In genomic region chr14:104752338-104752734, GRCh38 we compare ENCODE assay signal across 1 cellular context.
TF ChIP-seq lines count a peak whose summit lies in the region.

No MANE protein-coding gene starts in this region.

TF ChIP-seq in K562, 482 proteins besides CTCF, POLR2A, EP300 and RAD21 (continued from another document and continues in another):
- TF ChIP-seq ZFP30 (CRISPR knock-in tag; IDR thresholded peaks at IDR 0.05; ENCODE audit: borderline replicate concordance) = no peak
- no peak for TF ChIP-seq CAMTA2 (CRISPR knock-in tag; conservative IDR thresholded peaks at IDR 0.05)
- TF ChIP-seq JUN (IDR thresholded peaks at IDR 0.05; ENCODE audit: borderline replicate concordance, low read depth, low read length) = no peak
- TF ChIP-seq JUN (CRISPR knock-in tag; IDR thresholded peaks at IDR 0.05; ENCODE audit: borderline replicate concordance) = no peak
- no peak for TF ChIP-seq ZNF143 (CRISPR knock-in tag; IDR thresholded peaks at IDR 0.05)
- no peak for TF ChIP-seq TARDBP (IDR thresholded peaks at IDR 0.05)
- TF ChIP-seq, protein P1, sequence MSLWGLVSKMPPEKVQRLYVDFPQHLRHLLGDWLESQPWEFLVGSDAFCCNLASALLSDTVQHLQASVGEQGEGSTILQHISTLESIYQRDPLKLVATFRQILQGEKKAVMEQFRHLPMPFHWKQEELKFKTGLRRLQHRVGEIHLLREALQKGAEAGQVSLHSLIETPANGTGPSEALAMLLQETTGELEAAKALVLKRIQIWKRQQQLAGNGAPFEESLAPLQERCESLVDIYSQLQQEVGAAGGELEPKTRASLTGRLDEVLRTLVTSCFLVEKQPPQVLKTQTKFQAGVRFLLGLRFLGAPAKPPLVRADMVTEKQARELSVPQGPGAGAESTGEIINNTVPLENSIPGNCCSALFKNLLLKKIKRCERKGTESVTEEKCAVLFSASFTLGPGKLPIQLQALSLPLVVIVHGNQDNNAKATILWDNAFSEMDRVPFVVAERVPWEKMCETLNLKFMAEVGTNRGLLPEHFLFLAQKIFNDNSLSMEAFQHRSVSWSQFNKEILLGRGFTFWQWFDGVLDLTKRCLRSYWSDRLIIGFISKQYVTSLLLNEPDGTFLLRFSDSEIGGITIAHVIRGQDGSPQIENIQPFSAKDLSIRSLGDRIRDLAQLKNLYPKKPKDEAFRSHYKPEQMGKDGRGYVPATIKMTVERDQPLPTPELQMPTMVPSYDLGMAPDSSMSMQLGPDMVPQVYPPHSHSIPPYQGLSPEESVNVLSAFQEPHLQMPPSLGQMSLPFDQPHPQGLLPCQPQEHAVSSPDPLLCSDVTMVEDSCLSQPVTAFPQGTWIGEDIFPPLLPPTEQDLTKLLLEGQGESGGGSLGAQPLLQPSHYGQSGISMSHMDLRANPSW (CRISPR knock-in tag; IDR thresholded peaks at IDR 0.05) = no peak
- TF ChIP-seq, protein P2, sequence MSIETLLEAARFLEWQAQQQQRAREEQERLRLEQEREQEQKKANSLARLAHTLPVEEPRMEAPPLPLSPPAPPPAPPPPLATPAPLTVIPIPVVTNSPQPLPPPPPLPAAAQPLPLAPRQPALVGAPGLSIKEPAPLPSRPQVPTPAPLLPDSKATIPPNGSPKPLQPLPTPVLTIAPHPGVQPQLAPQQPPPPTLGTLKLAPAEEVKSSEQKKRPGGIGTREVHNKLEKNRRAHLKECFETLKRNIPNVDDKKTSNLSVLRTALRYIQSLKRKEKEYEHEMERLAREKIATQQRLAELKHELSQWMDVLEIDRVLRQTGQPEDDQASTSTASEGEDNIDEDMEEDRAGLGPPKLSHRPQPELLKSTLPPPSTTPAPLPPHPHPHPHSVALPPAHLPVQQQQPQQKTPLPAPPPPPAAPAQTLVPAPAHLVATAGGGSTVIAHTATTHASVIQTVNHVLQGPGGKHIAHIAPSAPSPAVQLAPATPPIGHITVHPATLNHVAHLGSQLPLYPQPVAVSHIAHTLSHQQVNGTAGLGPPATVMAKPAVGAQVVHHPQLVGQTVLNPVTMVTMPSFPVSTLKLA (conservative IDR thresholded peaks at IDR 0.05) = no peak
- TF ChIP-seq SNIP1 (IDR thresholded peaks at IDR 0.05; ENCODE audit: low read depth) = no peak
- TF ChIP-seq ILK (tag; IDR thresholded peaks at IDR 0.05; ENCODE audit: borderline replicate concordance, low read depth) = no peak
- no peak for TF ChIP-seq U2AF2 (optimal IDR thresholded peaks at IDR 0.05; ENCODE audit: low read depth, low read length)
- TF ChIP-seq PTBP1 (IDR thresholded peaks at IDR 0.05; ENCODE audit: low read depth, low read length) = no peak
- no peak for TF ChIP-seq LCOR (CRISPR knock-in tag; IDR thresholded peaks at IDR 0.05)
- no peak for TF ChIP-seq L3MBTL2 (IDR thresholded peaks at IDR 0.05)
- TF ChIP-seq MYBL2 (IDR thresholded peaks at IDR 0.05; ENCODE audit: low read depth) = no peak; the same call in 1 of the 2 replicates
- TF ChIP-seq MYBL2 (CRISPR knock-in tag; IDR thresholded peaks at IDR 0.05; ENCODE audit: borderline replicate concordance) = no peak
- no peak for TF ChIP-seq FOXA3 (CRISPR knock-in tag; conservative IDR thresholded peaks at IDR 0.05 in 1 of 2, IDR thresholded peaks at IDR 0.05 in 1 of 2)
- TF ChIP-seq DLX4 (CRISPR knock-in tag; IDR thresholded peaks at IDR 0.05) = no peak
- TF ChIP-seq, protein P3, sequence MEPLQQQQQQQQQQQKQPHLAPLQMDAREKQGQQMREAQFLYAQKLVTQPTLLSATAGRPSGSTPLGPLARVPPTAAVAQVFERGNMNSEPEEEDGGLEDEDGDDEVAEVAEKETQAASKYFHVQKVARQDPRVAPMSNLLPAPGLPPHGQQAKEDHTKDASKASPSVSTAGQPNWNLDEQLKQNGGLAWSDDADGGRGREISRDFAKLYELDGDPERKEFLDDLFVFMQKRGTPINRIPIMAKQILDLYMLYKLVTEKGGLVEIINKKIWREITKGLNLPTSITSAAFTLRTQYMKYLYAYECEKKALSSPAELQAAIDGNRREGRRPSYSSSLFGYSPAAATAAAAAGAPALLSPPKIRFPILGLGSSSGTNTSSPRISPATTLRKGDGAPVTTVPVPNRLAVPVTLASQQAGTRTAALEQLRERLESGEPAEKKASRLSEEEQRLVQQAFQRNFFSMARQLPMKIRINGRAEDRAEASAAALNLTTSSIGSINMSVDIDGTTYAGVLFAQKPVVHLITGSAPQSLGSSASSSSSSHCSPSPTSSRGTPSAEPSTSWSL (CRISPR knock-in tag; IDR thresholded peaks at IDR 0.05; ENCODE audit: borderline replicate concordance) = no peak
- no peak for TF ChIP-seq ZNF766 (CRISPR knock-in tag; conservative IDR thresholded peaks at IDR 0.05)
- TF ChIP-seq SMARCA4 (IDR thresholded peaks at IDR 0.05) = peak; percentile 38; the same call in 1 of the 2 replicates
- TF ChIP-seq, protein P4, sequence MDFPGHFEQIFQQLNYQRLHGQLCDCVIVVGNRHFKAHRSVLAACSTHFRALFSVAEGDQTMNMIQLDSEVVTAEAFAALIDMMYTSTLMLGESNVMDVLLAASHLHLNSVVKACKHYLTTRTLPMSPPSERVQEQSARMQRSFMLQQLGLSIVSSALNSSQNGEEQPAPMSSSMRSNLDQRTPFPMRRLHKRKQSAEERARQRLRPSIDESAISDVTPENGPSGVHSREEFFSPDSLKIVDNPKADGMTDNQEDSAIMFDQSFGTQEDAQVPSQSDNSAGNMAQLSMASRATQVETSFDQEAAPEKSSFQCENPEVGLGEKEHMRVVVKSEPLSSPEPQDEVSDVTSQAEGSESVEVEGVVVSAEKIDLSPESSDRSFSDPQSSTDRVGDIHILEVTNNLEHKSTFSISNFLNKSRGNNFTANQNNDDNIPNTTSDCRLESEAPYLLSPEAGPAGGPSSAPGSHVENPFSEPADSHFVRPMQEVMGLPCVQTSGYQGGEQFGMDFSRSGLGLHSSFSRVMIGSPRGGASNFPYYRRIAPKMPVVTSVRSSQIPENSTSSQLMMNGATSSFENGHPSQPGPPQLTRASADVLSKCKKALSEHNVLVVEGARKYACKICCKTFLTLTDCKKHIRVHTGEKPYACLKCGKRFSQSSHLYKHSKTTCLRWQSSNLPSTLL (IDR thresholded peaks at IDR 0.05) = no peak
- no peak for TF ChIP-seq RHOXF2B (CRISPR knock-in tag; conservative IDR thresholded peaks at IDR 0.05)
- TF ChIP-seq RFX7 (CRISPR knock-in tag; IDR thresholded peaks at IDR 0.05) = no peak
- no peak for TF ChIP-seq TSC22D4 (tag; IDR thresholded peaks at IDR 0.05)
- no peak for TF ChIP-seq SETDB1 (IDR thresholded peaks at IDR 0.05; ENCODE audit: low read length)
- no peak for TF ChIP-seq ZNF511 (CRISPR knock-in tag; IDR thresholded peaks at IDR 0.05)
- TF ChIP-seq ZC3H11A (IDR thresholded peaks at IDR 0.05; ENCODE audit: low read depth, low read length) = no peak
- TF ChIP-seq ZBED1 (IDR thresholded peaks at IDR 0.05) = no peak
- TF ChIP-seq DPF2 (IDR thresholded peaks at IDR 0.05) = peak; percentile 38; the same call in 1 of the 2 replicates
- TF ChIP-seq, protein P5, sequence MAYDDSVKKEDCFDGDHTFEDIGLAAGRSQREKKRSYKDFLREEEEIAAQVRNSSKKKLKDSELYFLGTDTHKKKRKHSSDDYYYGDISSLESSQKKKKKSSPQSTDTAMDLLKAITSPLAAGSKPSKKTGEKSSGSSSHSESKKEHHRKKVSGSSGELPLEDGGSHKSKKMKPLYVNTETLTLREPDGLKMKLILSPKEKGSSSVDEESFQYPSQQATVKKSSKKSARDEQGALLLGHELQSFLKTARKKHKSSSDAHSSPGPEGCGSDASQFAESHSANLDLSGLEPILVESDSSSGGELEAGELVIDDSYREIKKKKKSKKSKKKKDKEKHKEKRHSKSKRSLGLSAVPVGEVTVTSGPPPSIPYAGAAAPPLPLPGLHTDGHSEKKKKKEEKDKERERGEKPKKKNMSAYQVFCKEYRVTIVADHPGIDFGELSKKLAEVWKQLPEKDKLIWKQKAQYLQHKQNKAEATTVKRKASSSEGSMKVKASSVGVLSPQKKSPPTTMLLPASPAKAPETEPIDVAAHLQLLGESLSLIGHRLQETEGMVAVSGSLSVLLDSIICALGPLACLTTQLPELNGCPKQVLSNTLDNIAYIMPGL (CRISPR knock-in tag; IDR thresholded peaks at IDR 0.05) = no peak; the same call in 1 of the 2 replicates
- TF ChIP-seq, protein P6, sequence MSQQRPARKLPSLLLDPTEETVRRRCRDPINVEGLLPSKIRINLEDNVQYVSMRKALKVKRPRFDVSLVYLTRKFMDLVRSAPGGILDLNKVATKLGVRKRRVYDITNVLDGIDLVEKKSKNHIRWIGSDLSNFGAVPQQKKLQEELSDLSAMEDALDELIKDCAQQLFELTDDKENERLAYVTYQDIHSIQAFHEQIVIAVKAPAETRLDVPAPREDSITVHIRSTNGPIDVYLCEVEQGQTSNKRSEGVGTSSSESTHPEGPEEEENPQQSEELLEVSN (IDR thresholded peaks at IDR 0.05; ENCODE audit: borderline replicate concordance in 1 of 2, extremely low read depth in 1 of 2, insufficient read depth in 1 of 2, insufficient read length in 1 of 2, low read depth in 1 of 2, low read length in 1 of 2, poor library complexity in 1 of 2, severe bottlenecking in 1 of 2) = no peak
- no peak for TF ChIP-seq CBX5 (IDR thresholded peaks at IDR 0.05; ENCODE audit: borderline replicate concordance, low read depth)
- TF ChIP-seq ZNF280A (IDR thresholded peaks at IDR 0.05; ENCODE audit: low read depth, partially characterized antibody) = no peak
- TF ChIP-seq, protein P7, sequence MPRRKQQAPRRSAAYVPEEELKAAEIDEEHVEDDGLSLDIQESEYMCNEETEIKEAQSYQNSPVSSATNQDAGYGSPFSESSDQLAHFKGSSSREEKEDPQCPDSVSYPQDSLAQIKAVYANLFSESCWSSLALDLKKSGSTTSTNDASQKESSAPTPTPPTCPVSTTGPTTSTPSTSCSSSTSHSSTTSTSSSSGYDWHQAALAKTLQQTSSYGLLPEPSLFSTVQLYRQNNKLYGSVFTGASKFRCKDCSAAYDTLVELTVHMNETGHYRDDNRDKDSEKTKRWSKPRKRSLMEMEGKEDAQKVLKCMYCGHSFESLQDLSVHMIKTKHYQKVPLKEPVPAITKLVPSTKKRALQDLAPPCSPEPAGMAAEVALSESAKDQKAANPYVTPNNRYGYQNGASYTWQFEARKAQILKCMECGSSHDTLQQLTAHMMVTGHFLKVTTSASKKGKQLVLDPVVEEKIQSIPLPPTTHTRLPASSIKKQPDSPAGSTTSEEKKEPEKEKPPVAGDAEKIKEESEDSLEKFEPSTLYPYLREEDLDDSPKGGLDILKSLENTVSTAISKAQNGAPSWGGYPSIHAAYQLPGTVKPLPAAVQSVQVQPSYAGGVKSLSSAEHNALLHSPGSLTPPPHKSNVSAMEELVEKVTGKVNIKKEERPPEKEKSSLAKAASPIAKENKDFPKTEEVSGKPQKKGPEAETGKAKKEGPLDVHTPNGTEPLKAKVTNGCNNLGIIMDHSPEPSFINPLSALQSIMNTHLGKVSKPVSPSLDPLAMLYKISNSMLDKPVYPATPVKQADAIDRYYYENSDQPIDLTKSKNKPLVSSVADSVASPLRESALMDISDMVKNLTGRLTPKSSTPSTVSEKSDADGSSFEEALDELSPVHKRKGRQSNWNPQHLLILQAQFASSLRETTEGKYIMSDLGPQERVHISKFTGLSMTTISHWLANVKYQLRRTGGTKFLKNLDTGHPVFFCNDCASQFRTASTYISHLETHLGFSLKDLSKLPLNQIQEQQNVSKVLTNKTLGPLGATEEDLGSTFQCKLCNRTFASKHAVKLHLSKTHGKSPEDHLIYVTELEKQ (CRISPR knock-in tag; IDR thresholded peaks at IDR 0.05) = no peak
- TF ChIP-seq KDM2B (CRISPR knock-in tag; IDR thresholded peaks at IDR 0.05) = no peak
- TF ChIP-seq ZKSCAN1 (IDR thresholded peaks at IDR 0.05; ENCODE audit: low read depth, low read length) = no peak
- TF ChIP-seq SMARCB1 (IDR thresholded peaks at IDR 0.05; ENCODE audit: insufficient read length, low read depth) = no peak
- no peak for TF ChIP-seq ZNF41 (CRISPR knock-in tag; conservative IDR thresholded peaks at IDR 0.05)
- TF ChIP-seq, protein P8, sequence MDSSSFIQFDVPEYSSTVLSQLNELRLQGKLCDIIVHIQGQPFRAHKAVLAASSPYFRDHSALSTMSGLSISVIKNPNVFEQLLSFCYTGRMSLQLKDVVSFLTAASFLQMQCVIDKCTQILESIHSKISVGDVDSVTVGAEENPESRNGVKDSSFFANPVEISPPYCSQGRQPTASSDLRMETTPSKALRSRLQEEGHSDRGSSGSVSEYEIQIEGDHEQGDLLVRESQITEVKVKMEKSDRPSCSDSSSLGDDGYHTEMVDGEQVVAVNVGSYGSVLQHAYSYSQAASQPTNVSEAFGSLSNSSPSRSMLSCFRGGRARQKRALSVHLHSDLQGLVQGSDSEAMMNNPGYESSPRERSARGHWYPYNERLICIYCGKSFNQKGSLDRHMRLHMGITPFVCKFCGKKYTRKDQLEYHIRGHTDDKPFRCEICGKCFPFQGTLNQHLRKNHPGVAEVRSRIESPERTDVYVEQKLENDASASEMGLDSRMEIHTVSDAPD (CRISPR knock-in tag; IDR thresholded peaks at IDR 0.05) = no peak
- no peak for TF ChIP-seq ZNF586 (CRISPR knock-in tag; conservative IDR thresholded peaks at IDR 0.05)
- TF ChIP-seq ZNF197 (CRISPR knock-in tag; IDR thresholded peaks at IDR 0.05; ENCODE audit: low read depth) = no peak
- no peak for TF ChIP-seq EWSR1 (IDR thresholded peaks at IDR 0.05; ENCODE audit: borderline replicate concordance, low read depth, partially characterized antibody)
- no peak for TF ChIP-seq ARID3A (IDR thresholded peaks at IDR 0.05; ENCODE audit: borderline replicate concordance, low read depth, low read length)
